Comparison of ENCODE assay signal across 8 cellular contexts in the genomic region with DNA sequence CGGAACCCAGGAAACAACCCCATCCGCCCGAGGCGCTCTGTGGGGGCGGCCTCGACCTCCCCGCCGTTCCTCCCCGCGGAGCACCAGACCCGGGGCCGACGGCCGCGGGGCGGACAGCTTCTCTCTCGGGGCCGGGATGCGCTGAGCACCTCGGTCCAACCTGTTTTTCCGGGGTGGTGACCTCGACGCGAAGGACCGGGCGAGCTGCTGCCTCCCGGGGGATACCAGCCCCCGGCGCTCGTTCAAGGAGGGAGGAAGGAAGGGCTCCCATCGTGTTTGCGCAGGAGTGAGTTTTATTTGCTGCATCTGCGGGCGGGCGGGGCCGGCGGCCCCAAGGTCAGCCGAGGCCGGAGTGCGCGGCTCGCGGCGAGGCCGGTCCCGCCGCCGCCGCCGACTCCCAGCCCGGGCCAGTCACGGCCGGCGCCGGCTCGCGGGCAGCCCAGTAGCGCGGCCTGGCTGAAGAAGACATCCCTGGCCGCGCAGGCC. TPM values are rescaled to one million over a fixed set of nuclear protein-coding genes. Genes with fewer than 3 reads are reported as not detected.
DNase-seq lines count a peak whose midpoint lies in the region; ATAC-seq and TF ChIP-seq lines count a peak whose summit lies in the region.

No MANE protein-coding gene starts in this region.

- peak; percentile 57 for DNase-seq in DMS 273 (lab: John Stamatoyannopoulos, UW; ENCODE audit: unreplicated experiment)
- no peak for DNase-seq in DMS 273 treated with DMSO at 0.1 percent for 48 hours (lab: John Stamatoyannopoulos, UW)
- peak; percentile 59 for DNase-seq in RPMI8226
- peak; percentile 53 for DNase-seq in left ventricle myocardium superior
- DNase-seq in gastrocnemius medialis, result peak in 1 of 2 donors; percentile 30
- DNase-seq in KBM-7, result no peak

- no peak for TF ChIP-seq POLR2A in gastrocnemius medialis (IDR thresholded peaks at IDR 0.05)

- H3K9me3 Mint-ChIP-seq in activated naive CD8-positive, alpha-beta T cell (ENCODE audit: low read depth), result no peaks in the 10 kb centered on the region

- peak overlapping the region; percentile 98 for H3K27ac Mint-ChIP-seq in activated naive CD8-positive, alpha-beta T cell

- no peak for TF ChIP-seq CTCF in gastrocnemius medialis (IDR thresholded peaks at IDR 0.05 in 4 of 5, conservative IDR thresholded peaks at IDR 0.05 in 1 of 5)

- H3K27me3 Mint-ChIP-seq in activated naive CD8-positive, alpha-beta T cell, result no peaks in the 10 kb centered on the region

- no peaks in the 10 kb centered on the region for H3K27me3 ChIP-seq in gastrocnemius medialis

- ATAC-seq in HG02870 (IDR thresholded peaks at IDR 0.05; ENCODE audit: unreplicated experiment) (peak; percentile 37), left ventricle myocardium superior (peak; percentile 64), gastrocnemius medialis (peak; percentile 50 to 61)

- peak overlapping the region; percentile 95 to 98 (median 98) for H3K27ac ChIP-seq in gastrocnemius medialis

- peaks cover 34 to 35% of the 10 kb centered on the region in 2 donors for H3K4me1 ChIP-seq in gastrocnemius medialis

- intact Hi-C loops in left ventricle myocardium superior (cut with micrococcal nuclease), result loop anchor here (5.0 kb wide), 1 partner anchor 64 kb away; no protein-coding TSS in a partner anchor
- intact Hi-C loops in gastrocnemius medialis (cut with DNase I; ENCODE audit: low total_unique reads), result loop anchor here (2.0 to 10.0 kb wide), 3 partner anchors 142 to 1412 kb away; partner anchors contain the start of genes C16orf87 and SIAH1

- H3K36me3 Mint-ChIP-seq in activated naive CD8-positive, alpha-beta T cell, result peaks cover 7% of the 10 kb centered on the region

- in situ Hi-C loops in gastrocnemius medialis (cut with MboI; ENCODE audit: low sequenced_read_pairs in 4 of 4), result no loop called here
- in situ Hi-C loops in KBM-7 (cut with MboI; ENCODE audit: low pct_unique_long_range_greater_than_20kb, low sequenced_read_pairs), result no loop called here

- H3K9me3 ChIP-seq in gastrocnemius medialis, result no peaks in the 10 kb centered on the region

- H3K4me3 ChIP-seq in gastrocnemius medialis, result peak overlapping the region; percentile 65 to 93 (median 86)

- peaks cover 63% of the 10 kb centered on the region for H3K4me1 Mint-ChIP-seq in activated naive CD8-positive, alpha-beta T cell (ENCODE audit: low read depth)

- peaks cover 0 to 8% of the 10 kb centered on the region in 2 donors for H3K36me3 ChIP-seq in gastrocnemius medialis

- peak overlapping the region; percentile 99 for H3K4me3 Mint-ChIP-seq in activated naive CD8-positive, alpha-beta T cell

RNA-seq across cellular contexts. Expression of gene DNAJA2, which starts 0.5 kb away (rescaled TPM):
- total RNA-seq in left ventricle myocardium superior (97.2 TPM), gastrocnemius medialis (10 to 100 TPM; 57.4 to 79.6 (median 70.5) TPM)

Comparison
In these comparisons a context has a peak if more than half of its experiments do, and no peak if none do; other contexts are left out.
1. DNase-seq: peak in DMS 273 (single experiment), RPMI8226 (single experiment) and left ventricle myocardium superior (single experiment); none in DMS 273 treated with DMSO at 0.1 percent for 48 hours (single experiment) and KBM-7 (single experiment).
2. Peak in every context shown above with its lines, with median percentiles within 50 percentile points of each other: ATAC-seq.